Comparison of ENCODE assay signal across 1 cellular context in the genomic region with DNA sequence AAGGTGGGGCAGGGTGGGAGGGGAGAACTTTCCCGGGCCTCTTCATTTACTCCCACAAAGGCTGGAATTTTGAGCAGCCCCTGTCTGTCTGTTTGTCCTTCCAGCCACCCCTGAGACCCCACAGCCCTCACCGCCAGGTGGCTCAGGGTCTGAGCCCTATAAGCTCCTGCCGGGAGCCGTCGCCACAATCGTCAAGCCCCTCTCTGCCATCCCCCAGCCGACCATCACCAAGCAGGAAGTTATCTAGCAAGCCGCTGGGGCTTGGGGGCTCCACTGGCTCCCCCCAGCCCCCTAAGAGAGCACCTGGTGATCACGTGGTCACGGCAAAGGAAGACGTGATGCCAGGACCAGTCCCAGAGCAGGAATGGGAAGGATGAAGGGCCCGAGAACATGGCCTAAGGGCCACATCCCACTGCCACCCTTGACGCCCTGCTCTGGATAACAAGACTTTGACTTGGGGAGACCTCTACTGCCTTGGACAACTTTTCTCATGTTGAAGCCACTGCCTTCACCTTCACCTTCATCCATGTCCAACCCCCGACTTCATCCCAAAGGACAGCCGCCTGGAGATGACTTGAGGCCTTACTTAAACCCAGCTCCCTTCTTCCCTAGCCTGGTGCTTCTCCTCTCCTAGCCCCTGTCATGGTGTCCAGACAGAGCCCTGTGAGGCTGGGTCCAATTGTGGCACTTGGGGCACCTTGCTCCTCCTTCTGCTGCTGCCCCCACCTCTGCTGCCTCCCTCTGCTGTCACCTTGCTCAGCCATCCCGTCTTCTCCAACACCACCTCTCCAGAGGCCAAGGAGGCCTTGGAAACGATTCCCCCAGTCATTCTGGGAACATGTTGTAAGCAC.
TF ChIP-seq lines count a peak whose summit lies in the region.

No MANE protein-coding gene starts in this region.

TF ChIP-seq in HepG2, 621 proteins besides CTCF, POLR2A, EP300 and RAD21 (continued from another document):
- TF ChIP-seq, protein P1, sequence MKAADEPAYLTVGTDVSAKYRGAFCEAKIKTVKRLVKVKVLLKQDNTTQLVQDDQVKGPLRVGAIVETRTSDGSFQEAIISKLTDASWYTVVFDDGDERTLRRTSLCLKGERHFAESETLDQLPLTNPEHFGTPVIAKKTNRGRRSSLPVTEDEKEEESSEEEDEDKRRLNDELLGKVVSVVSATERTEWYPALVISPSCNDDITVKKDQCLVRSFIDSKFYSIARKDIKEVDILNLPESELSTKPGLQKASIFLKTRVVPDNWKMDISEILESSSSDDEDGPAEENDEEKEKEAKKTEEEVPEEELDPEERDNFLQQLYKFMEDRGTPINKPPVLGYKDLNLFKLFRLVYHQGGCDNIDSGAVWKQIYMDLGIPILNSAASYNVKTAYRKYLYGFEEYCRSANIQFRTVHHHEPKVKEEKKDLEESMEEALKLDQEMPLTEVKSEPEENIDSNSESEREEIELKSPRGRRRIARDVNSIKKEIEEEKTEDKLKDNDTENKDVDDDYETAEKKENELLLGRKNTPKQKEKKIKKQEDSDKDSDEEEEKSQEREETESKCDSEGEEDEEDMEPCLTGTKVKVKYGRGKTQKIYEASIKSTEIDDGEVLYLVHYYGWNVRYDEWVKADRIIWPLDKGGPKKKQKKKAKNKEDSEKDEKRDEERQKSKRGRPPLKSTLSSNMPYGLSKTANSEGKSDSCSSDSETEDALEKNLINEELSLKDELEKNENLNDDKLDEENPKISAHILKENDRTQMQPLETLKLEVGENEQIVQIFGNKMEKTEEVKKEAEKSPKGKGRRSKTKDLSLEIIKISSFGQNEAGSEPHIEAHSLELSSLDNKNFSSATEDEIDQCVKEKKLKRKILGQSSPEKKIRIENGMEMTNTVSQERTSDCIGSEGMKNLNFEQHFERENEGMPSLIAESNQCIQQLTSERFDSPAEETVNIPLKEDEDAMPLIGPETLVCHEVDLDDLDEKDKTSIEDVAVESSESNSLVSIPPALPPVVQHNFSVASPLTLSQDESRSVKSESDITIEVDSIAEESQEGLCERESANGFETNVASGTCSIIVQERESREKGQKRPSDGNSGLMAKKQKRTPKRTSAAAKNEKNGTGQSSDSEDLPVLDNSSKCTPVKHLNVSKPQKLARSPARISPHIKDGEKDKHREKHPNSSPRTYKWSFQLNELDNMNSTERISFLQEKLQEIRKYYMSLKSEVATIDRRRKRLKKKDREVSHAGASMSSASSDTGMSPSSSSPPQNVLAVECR (CRISPR knock-in tag; IDR thresholded peaks at IDR 0.05; ENCODE audit: borderline replicate concordance): peak; percentile 39; the same call in 1 of the 2 replicates
- TF ChIP-seq MTERF4 (CRISPR knock-in tag; IDR thresholded peaks at IDR 0.05) (peak; percentile 83; the same call in 1 of the 2 replicates), NBN (conservative IDR thresholded peaks at IDR 0.05) (no peak)
